In the genomic region with DNA sequence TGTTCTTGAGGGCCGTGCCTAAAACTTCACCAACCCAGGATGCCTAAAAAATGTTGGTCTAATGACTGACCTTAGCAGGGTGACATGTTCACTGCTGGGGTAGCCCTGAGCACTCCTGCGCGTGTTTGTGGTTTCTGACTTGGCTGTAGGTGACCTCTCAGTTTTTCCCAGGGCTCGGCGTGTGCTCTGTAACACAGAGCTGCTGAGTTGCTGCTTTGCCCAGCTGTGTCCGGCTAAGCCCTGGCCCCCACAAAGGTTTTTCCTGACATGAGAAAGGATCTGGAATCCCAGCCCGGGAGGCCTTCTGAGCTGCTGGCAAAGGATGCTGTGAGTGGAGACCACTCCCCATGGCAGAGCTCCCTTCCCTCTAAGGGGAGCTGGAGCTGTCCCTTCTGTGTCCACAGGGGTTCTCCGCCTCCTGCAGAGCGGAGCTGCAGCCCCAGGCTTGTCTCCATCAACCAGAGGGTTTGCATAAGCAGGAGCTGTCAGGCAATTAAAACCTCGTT, we compare ENCODE assay signal across 15 cellular contexts. TPM values are rescaled to one million over a fixed set of nuclear protein-coding genes. Genes with fewer than 3 reads are reported as not detected.
DNase-seq lines count a peak whose midpoint lies in the region; ATAC-seq, FAIRE-seq and TF ChIP-seq lines count a peak whose summit lies in the region.
"Had no signal": no experiment of that assay in that cellular context is flagged by ENCODE, and none has a peak within 500 bp of the region (broad histone marks: within the 10 kb centered on the region; RNA-seq: fewer than 3 reads in every experiment).

No MANE protein-coding gene starts in this region.

- H3K27me3 ChIP-seq in cardiac muscle cell (no peaks in the 10 kb centered on the region), pancreas (no peaks in the 10 kb centered on the region), dorsolateral prefrontal cortex (no peaks in the 10 kb centered on the region)

- H3K27ac ChIP-seq in cardiac muscle cell: no peak overlapping the region
- peak overlapping the region in 2 of 4 donors; percentile 46 to 49 for H3K27ac ChIP-seq in pancreas
- H3K27ac ChIP-seq in dorsolateral prefrontal cortex: peak overlapping the region in 23 of 59 donors; percentile 4 to 71 (median 32)

- TF ChIP-seq CTCF in astrocyte of the spinal cord (IDR thresholded peaks at IDR 0.05; ENCODE audit: low read depth, low read length) (no peak), cardiac muscle cell (IDR thresholded peaks at IDR 0.05; ENCODE audit: low read depth, low read length) (no peak), pancreas (IDR thresholded peaks at IDR 0.05) (no peak), dorsolateral prefrontal cortex (IDR thresholded peaks at IDR 0.05 in 54 of 56, conservative IDR thresholded peaks at IDR 0.05 in 2 of 56; ENCODE audit: low read depth in 1 of 56, partially characterized antibody in 56 of 56) (no peak)

- in situ Hi-C loops in astrocyte of the spinal cord (cut with HindIII; ENCODE audit: low sequenced_read_pairs): no loop called here

- H3K9me3 ChIP-seq in cardiac muscle cell (ENCODE audit: low read depth) (no peaks in the 10 kb centered on the region), pancreas (no peaks in the 10 kb centered on the region)

- no peaks in the 10 kb centered on the region for H3K36me3 Mint-ChIP-seq in activated CD4-positive, alpha-beta T cell treated with anti-CD3 and anti-CD28 coated beads for 36 hours (ENCODE audit: low read depth)
- no peaks in the 10 kb centered on the region for H3K36me3 Mint-ChIP-seq in activated naive CD4-positive, alpha-beta T cell treated with anti-CD3 and anti-CD28 coated beads, Interleukin-2, amount 10 ng/mL, durations not matched to agents 7 days and 5 days
- H3K36me3 Mint-ChIP-seq: activated naive CD8-positive, alpha-beta T cell; CD14-positive monocyte had no signal

- CTCF ChIA-PET in activated CD4-positive, alpha-beta T cell treated with anti-CD3 and anti-CD28 coated beads for 36 hours (lab: Charles Lee): interaction anchor here (0.6 kb wide), 1 partner anchor 49 kb away, joined by 3 read pairs; no protein-coding TSS in a partner anchor
- CTCF ChIA-PET in activated naive CD4-positive, alpha-beta T cell treated with anti-CD3 and anti-CD28 coated beads, Interleukin-2, amount 10 ng/mL, durations not matched to agents 7 days and 5 days (lab: Charles Lee): no interaction called here

- no peak for FAIRE-seq in pancreas (lab: Jason Lieb, UNC)

- DNase-seq in ELR (ENCODE audit: low read depth) (peak; percentile 36), astrocyte of the spinal cord (ENCODE audit: low read depth, low spot score) (peak; percentile 85), cardiac muscle cell (ENCODE audit: low read depth in 1 of 2, low spot score in 1 of 2) (peak; percentile 13 to 65), pancreas (no peak), dorsolateral prefrontal cortex (no peak)
- no peak for DNase-seq in activated CD4-positive, alpha-beta T cell treated with anti-CD3 and anti-CD28 coated beads for 36 hours
- DNase-seq in activated effector memory CD4-positive, alpha-beta T cell treated with anti-CD3 and anti-CD28 coated beads, Interleukin-2, amount 50 U/mL, for 16 hours: no peak
- DNase-seq in activated naive CD4-positive, alpha-beta T cell treated with anti-CD3 and anti-CD28 coated beads, Interleukin-2, amount 10 ng/mL, durations not matched to agents 7 days and 5 days: no peak
- DNase-seq: activated B cell treated with CpG ODN at 0.5 μM for 24 hours; NCI-H748 treated with DMSO at 0.1 percent for 48 hours; stimulated activated naive CD4-positive, alpha-beta T cell treated with Interleukin-2 at 50 U/mL for 16 hours had no signal

- H3K36me3 ChIP-seq in cardiac muscle cell (no peaks in the 10 kb centered on the region), pancreas (no peaks in the 10 kb centered on the region)

- no peaks in the 10 kb centered on the region for H3K4me1 Mint-ChIP-seq in activated CD4-positive, alpha-beta T cell treated with anti-CD3 and anti-CD28 coated beads for 36 hours
- no peaks in the 10 kb centered on the region for H3K4me1 Mint-ChIP-seq in activated naive CD4-positive, alpha-beta T cell treated with anti-CD3 and anti-CD28 coated beads, Interleukin-2, amount 10 ng/mL, durations not matched to agents 7 days and 5 days

- no peak overlapping the region for H3K27ac Mint-ChIP-seq in activated CD4-positive, alpha-beta T cell treated with anti-CD3 and anti-CD28 coated beads for 36 hours
- no peak overlapping the region for H3K27ac Mint-ChIP-seq in activated naive CD4-positive, alpha-beta T cell treated with anti-CD3 and anti-CD28 coated beads, Interleukin-2, amount 10 ng/mL, durations not matched to agents 7 days and 5 days
- H3K27ac Mint-ChIP-seq: activated B cell treated with CpG ODN at 0.5 μM for 24 hours; activated naive CD8-positive, alpha-beta T cell; CD14-positive monocyte had no signal

- no peaks in the 10 kb centered on the region for H3K9me3 Mint-ChIP-seq in activated CD4-positive, alpha-beta T cell treated with anti-CD3 and anti-CD28 coated beads for 36 hours (ENCODE audit: low read depth)
- no peaks in the 10 kb centered on the region for H3K9me3 Mint-ChIP-seq in activated naive CD4-positive, alpha-beta T cell treated with anti-CD3 and anti-CD28 coated beads, Interleukin-2, amount 10 ng/mL, durations not matched to agents 7 days and 5 days
- H3K9me3 Mint-ChIP-seq: activated B cell treated with CpG ODN at 0.5 μM for 24 hours, CD14-positive monocyte had no signal

- H3K4me1 ChIP-seq in cardiac muscle cell (ENCODE audit: low read depth) (no peaks in the 10 kb centered on the region), pancreas (peaks cover 0 to 9% (median 4%) of the 10 kb centered on the region in 3 donors)

- ATAC-seq in pancreas: peak in 3 of 4 donors; percentile 52 to 68 (median 60)
- no peak for ATAC-seq in activated CD4-positive, alpha-beta T cell treated with anti-CD3 and anti-CD28 coated beads for 36 hours
- ATAC-seq: HCT116 had no signal

- H3K4me3 ChIP-seq in astrocyte of the spinal cord (ENCODE audit: low read depth, low read length): no peak overlapping the region
- H3K4me3 ChIP-seq in cardiac muscle cell: no peak overlapping the region
- no peak overlapping the region for H3K4me3 ChIP-seq in pancreas
- peak overlapping the region in 2 of 59 donors; percentile 2 to 22 for H3K4me3 ChIP-seq in dorsolateral prefrontal cortex
- H3K4me3 ChIP-seq: skin epidermis had no signal

- 51 to 70% methylated on average over 10 of the region's 10 CpGs for WGBS in pancreas, 2 donors

- no peaks in the 10 kb centered on the region for H3K27me3 Mint-ChIP-seq in activated CD4-positive, alpha-beta T cell treated with anti-CD3 and anti-CD28 coated beads for 36 hours
- peaks cover 4% of the 10 kb centered on the region for H3K27me3 Mint-ChIP-seq in activated naive CD4-positive, alpha-beta T cell treated with anti-CD3 and anti-CD28 coated beads, Interleukin-2, amount 10 ng/mL, durations not matched to agents 7 days and 5 days

- POLR2A ChIA-PET in activated CD4-positive, alpha-beta T cell treated with anti-CD3 and anti-CD28 coated beads for 36 hours (lab: Charles Lee): interaction anchor here (0.6 kb wide), 1 partner anchor 749 kb away, joined by 4 read pairs; a partner anchor contains a TSS

- intact Hi-C loops in pancreas (cut with DNase I): no loop called here
- intact Hi-C loops in activated CD4-positive, alpha-beta T cell treated with anti-CD3 and anti-CD28 coated beads for 36 hours (cut with DNase I, micrococcal nuclease): no loop called here
- intact Hi-C loops in dorsolateral prefrontal cortex (cut with DNase I): no loop called here

- H3K4me3 Mint-ChIP-seq in activated CD4-positive, alpha-beta T cell treated with anti-CD3 and anti-CD28 coated beads for 36 hours: no peak overlapping the region
- no peak overlapping the region for H3K4me3 Mint-ChIP-seq in activated naive CD4-positive, alpha-beta T cell treated with anti-CD3 and anti-CD28 coated beads, Interleukin-2, amount 10 ng/mL, durations not matched to agents 7 days and 5 days
- H3K4me3 Mint-ChIP-seq: activated B cell treated with CpG ODN at 0.5 μM for 24 hours; activated naive CD8-positive, alpha-beta T cell; CD14-positive monocyte had no signal

RNA-seq across cellular contexts. Expression of a gene that starts 52.7 kb away (rescaled TPM):
- total RNA-seq in cardiac muscle cell (4.2 and 5.4 TPM in 2 replicates), pancreas (10 to 100 TPM; 15.9 to 29.1 (median 22.5) TPM), dorsolateral prefrontal cortex (100 to 1,000 TPM in 17 of 120 experiments, 10 to 100 TPM in 103; 57.7 to 155 (median 82.6) TPM)
- polyA plus RNA-seq in cardiac muscle cell (2.4 and 3.1 TPM in 2 replicates), pancreas (10 to 100 TPM in 1 of 2 donors, 1 to 10 TPM in 1; 5.2 to 14.7 TPM)
- 1 to 10 TPM; 3.9 to 5.2 TPM for total RNA-seq in activated CD4-positive, alpha-beta T cell treated with anti-CD3 and anti-CD28 coated beads for 36 hours

Comparison
In these comparisons a context has a peak if more than half of its experiments do, and no peak if none do; other contexts are left out.
1. DNase-seq: peak in ELR (single experiment), astrocyte of the spinal cord (single experiment) and cardiac muscle cell (2 of 2); none in pancreas (0 of 6), activated CD4-positive, alpha-beta T cell treated with anti-CD3 and anti-CD28 coated beads for 36 hours (single experiment), activated effector memory CD4-positive, alpha-beta T cell treated with anti-CD3 and anti-CD28 coated beads, Interleukin-2, amount 50 U/mL, for 16 hours (single experiment), activated naive CD4-positive, alpha-beta T cell treated with anti-CD3 and anti-CD28 coated beads, Interleukin-2, amount 10 ng/mL, durations not matched to agents 7 days and 5 days (single experiment) and dorsolateral prefrontal cortex (0 of 10).